ENCODE assay signal across 11 cellular contexts in the genomic region with DNA sequence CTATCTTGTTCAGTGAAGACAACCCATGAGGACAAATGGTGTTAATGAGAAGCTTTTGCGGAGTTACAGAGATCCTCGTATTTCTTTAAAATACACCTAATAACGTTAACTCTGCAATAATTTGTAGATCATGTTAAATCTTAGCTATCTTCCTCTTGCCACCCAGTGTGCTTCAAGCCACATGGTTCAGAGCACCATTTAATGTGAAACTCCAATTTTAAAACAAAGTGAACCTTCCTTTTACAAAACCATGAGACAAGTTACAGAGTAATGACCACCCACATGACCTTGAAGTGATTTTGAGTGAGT. TPM values are rescaled to one million over a fixed set of nuclear protein-coding genes. Genes with fewer than 3 reads are reported as not detected.
A peak's percentile ranks its signal among the peaks of the same experiment; 100 is the strongest.
DNase-seq lines count a peak whose midpoint lies in the region; ATAC-seq and TF ChIP-seq lines count a peak whose summit lies in the region.
"Had no signal": no experiment of that assay in that cellular context is flagged by ENCODE, and none has a peak within 500 bp of the region (broad histone marks: within the 10 kb centered on the region; RNA-seq: fewer than 3 reads in every experiment).

No MANE protein-coding gene starts in this region.

- H3K4me1 Mint-ChIP-seq in activated CD8-positive, alpha-beta T cell treated with anti-CD3 and anti-CD28 coated beads for 36 hours (ENCODE audit: low read depth): peaks cover 3% of the 10 kb centered on the region
- no peaks in the 10 kb centered on the region for H3K4me1 Mint-ChIP-seq in mesothelial cell of epicardium

- H3K9me3 ChIP-seq in BLaER1 (peaks cover 16% of the 10 kb centered on the region), HEK293 (ENCODE audit: control insufficient read depth, insufficient read depth, low read depth, low read length) (no peaks in the 10 kb centered on the region; the same call in 1 of the 2 replicates), MG63 (0 out of 2 replicates have a peak, but pooled peaks cover 3% of the 10 kb centered on the region)
- H3K9me3 ChIP-seq: BE2C had no signal

- H3K4me2 ChIP-seq in BLaER1: peak overlapping the region; percentile 45; the same call in 1 of the 2 replicates

- H3K36me3 Mint-ChIP-seq in activated CD8-positive, alpha-beta T cell treated with anti-CD3 and anti-CD28 coated beads for 36 hours (ENCODE audit: low read depth): no peaks in the 10 kb centered on the region
- peaks cover 2% of the 10 kb centered on the region for H3K36me3 Mint-ChIP-seq in mesothelial cell of epicardium

- no peak overlapping the region for H3K27ac ChIP-seq in BLaER1
- no peak overlapping the region for H3K27ac ChIP-seq in HEK293 (ENCODE audit: extremely low read depth, low read depth, low read length)

- H4K20me1 ChIP-seq in BLaER1: no peaks in the 10 kb centered on the region

- ATAC-seq in activated CD8-positive, alpha-beta T cell treated with anti-CD3 and anti-CD28 coated beads for 36 hours: peak; percentile 29
- no peak for ATAC-seq in HG03439 (IDR thresholded peaks at IDR 0.05; ENCODE audit: unreplicated experiment)
- ATAC-seq in HG02870 (IDR thresholded peaks at IDR 0.05; ENCODE audit: unreplicated experiment): no peak

- H3K4me3 ChIP-seq in BLaER1 (no peak overlapping the region), HEK293 (ENCODE audit: low read depth, low read length) (no peak overlapping the region), MG63 (no peak overlapping the region)
- H3K4me3 ChIP-seq: lung had no signal

- H3K4me3 Mint-ChIP-seq in activated CD8-positive, alpha-beta T cell treated with anti-CD3 and anti-CD28 coated beads for 36 hours: no peak overlapping the region
- H3K4me3 Mint-ChIP-seq in mesothelial cell of epicardium: no peak overlapping the region

- H3K27me3 ChIP-seq in BLaER1 (no peaks in the 10 kb centered on the region), MG63 (no peaks in the 10 kb centered on the region)

- intact Hi-C loops in activated CD8-positive, alpha-beta T cell treated with anti-CD3 and anti-CD28 coated beads for 36 hours (cut with micrococcal nuclease): no loop called here

- POLR2A ChIA-PET in HEK293 (lab: Yijun Ruan, JAX): no interaction called here
- POLR2A ChIA-PET in activated CD8-positive, alpha-beta T cell treated with anti-CD3 and anti-CD28 coated beads for 36 hours (lab: Charles Lee): interaction anchor here (0.7 kb wide), 1 partner anchor 558 kb away, joined by 3 read pairs; no protein-coding TSS in a partner anchor

- CTCF ChIA-PET in HEK293 (lab: Yijun Ruan, JAX): interaction anchor here (0.5 to 5.2 kb wide), 31 partner anchors 9 to 1933 kb away, joined by 3 to 41 read pairs (median 4); no protein-coding TSS in a partner anchor
- CTCF ChIA-PET in activated CD8-positive, alpha-beta T cell treated with anti-CD3 and anti-CD28 coated beads for 36 hours (lab: Charles Lee): interaction anchor here (0.6 to 2.8 kb wide), 23 partner anchors 8 to 465 kb away, joined by 3 to 27 read pairs (median 3); a partner anchor contains a TSS

- H3K27me3 Mint-ChIP-seq in activated CD8-positive, alpha-beta T cell treated with anti-CD3 and anti-CD28 coated beads for 36 hours: peaks cover 5% of the 10 kb centered on the region
- peaks cover 12% of the 10 kb centered on the region for H3K27me3 Mint-ChIP-seq in mesothelial cell of epicardium (ENCODE audit: low read depth)

- H3K36me3 ChIP-seq in BLaER1 (no peaks in the 10 kb centered on the region), HEK293 (ENCODE audit: control insufficient read depth in 2 of 2, insufficient read depth in 1 of 2, low read length in 2 of 2) (no peaks in the 10 kb centered on the region), MG63 (no peaks in the 10 kb centered on the region)
- H3K36me3 ChIP-seq: BE2C had no signal

- no peak for DNase-seq in activated CD8-positive, alpha-beta T cell treated with anti-CD3 and anti-CD28 coated beads for 36 hours
- DNase-seq in mesothelial cell of epicardium (ENCODE audit: low spot score in 2 of 2, unreplicated experiment in 2 of 2) (no peak), MG63 (no peak), NCI-H510A treated with DMSO at 0.1 percent for 48 hours (lab: John Stamatoyannopoulos, UW) (no peak)

- no peak overlapping the region for H3K9ac ChIP-seq in BLaER1

- no peaks in the 10 kb centered on the region for H3K9me3 Mint-ChIP-seq in activated CD8-positive, alpha-beta T cell treated with anti-CD3 and anti-CD28 coated beads for 36 hours
- peaks cover 7% of the 10 kb centered on the region for H3K9me3 Mint-ChIP-seq in mesothelial cell of epicardium

- H3K4me1 ChIP-seq in BLaER1 (peaks cover 13% of the 10 kb centered on the region; the same call in 1 of the 2 replicates), HEK293 (ENCODE audit: control insufficient read depth, insufficient read depth, low read length) (no peaks in the 10 kb centered on the region)
- H3K4me1 ChIP-seq: BE2C had no signal

- no peak for TF ChIP-seq CTCF in HEK293 (tag by site-specific recombination; IDR thresholded peaks at IDR 0.05)
- peak; percentile 53 for TF ChIP-seq CTCF in activated CD8-positive, alpha-beta T cell treated with anti-CD3 and anti-CD28 coated beads for 36 hours (IDR thresholded peaks at IDR 0.05)
- TF ChIP-seq CTCF in mesothelial cell of epicardium (IDR thresholded peaks at IDR 0.05; ENCODE audit: unreplicated experiment): peak; percentile 36

- no peak overlapping the region for H3K27ac Mint-ChIP-seq in activated CD8-positive, alpha-beta T cell treated with anti-CD3 and anti-CD28 coated beads for 36 hours
- no peak overlapping the region for H3K27ac Mint-ChIP-seq in mesothelial cell of epicardium

TF ChIP-seq in HEK293, 187 proteins besides CTCF, POLR2A, EP300 and RAD21 (continues in another document):
- TF ChIP-seq ZNF660 (tag by site-specific recombination; IDR thresholded peaks at IDR 0.05) (0 out of 2 replicates have a peak, but pooled peaks have one; percentile 0), ZNF211 (tag by site-specific recombination; IDR thresholded peaks at IDR 0.05; ENCODE audit: low read depth) (no peak), ZNF585B (tag by site-specific recombination; IDR thresholded peaks at IDR 0.05) (no peak)
- TF ChIP-seq, protein P1, sequence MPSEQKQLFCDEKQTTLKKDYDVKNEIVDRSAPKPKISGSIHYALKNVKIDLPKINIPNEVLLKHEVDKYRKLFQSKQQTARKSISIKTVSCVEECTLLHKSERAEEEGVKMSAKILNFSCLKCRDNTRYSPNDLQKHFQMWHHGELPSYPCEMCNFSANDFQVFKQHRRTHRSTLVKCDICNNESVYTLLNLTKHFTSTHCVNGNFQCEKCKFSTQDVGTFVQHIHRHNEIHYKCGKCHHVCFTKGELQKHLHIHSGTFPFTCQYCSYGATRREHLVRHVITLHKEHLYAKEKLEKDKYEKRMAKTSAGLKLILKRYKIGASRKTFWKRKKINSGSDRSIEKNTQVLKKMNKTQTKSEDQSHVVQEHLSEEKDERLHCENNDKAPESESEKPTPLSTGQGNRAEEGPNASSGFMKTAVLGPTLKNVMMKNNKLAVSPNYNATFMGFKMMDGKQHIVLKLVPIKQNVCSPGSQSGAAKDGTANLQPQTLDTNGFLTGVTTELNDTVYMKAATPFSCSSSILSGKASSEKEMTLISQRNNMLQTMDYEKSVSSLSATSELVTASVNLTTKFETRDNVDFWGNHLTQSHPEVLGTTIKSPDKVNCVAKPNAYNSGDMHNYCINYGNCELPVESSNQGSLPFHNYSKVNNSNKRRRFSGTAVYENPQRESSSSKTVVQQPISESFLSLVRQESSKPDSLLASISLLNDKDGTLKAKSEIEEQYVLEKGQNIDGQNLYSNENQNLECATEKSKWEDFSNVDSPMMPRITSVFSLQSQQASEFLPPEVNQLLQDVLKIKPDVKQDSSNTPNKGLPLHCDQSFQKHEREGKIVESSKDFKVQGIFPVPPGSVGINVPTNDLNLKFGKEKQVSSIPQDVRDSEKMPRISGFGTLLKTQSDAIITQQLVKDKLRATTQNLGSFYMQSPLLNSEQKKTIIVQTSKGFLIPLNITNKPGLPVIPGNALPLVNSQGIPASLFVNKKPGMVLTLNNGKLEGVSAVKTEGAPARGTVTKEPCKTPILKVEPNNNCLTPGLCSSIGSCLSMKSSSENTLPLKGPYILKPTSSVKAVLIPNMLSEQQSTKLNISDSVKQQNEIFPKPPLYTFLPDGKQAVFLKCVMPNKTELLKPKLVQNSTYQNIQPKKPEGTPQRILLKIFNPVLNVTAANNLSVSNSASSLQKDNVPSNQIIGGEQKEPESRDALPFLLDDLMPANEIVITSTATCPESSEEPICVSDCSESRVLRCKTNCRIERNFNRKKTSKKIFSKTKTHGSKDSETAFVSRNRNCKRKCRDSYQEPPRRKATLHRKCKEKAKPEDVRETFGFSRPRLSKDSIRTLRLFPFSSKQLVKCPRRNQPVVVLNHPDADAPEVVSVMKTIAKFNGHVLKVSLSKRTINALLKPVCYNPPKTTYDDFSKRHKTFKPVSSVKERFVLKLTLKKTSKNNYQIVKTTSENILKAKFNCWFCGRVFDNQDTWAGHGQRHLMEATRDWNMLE (tag by site-specific recombination; conservative IDR thresholded peaks at IDR 0.05; ENCODE audit: low read depth): no peak

RNA-seq across cellular contexts. Expression of a gene that starts 1.7 kb away (rescaled TPM):
- total RNA-seq in activated CD8-positive, alpha-beta T cell treated with anti-CD3 and anti-CD28 coated beads for 36 hours: not detected
- total RNA-seq in mesothelial cell of epicardium: 0.82 to 1.4 TPM (median 0.92 TPM) in 3 replicates
- not detected in 2 replicates for total RNA-seq in MG63 (2014; rRNA removed; shearing (Covaris generic); ENCODE audit: low replicate concordance)
- total RNA-seq: T-helper 2 cell treated with Interferon-gamma antibody and Interleukin-4, amounts not matched to agents 100 ng/mL and 5 ng/mL, for 36 hours had no signal

RNA-seq across cellular contexts. Expression of a gene that starts 13.2 kb away (rescaled TPM):
- total RNA-seq in activated CD8-positive, alpha-beta T cell treated with anti-CD3 and anti-CD28 coated beads for 36 hours: 1 to 10 TPM; 5.2 to 7.5 TPM
- 8.4 to 16.9 TPM (median 8.4 TPM) in 3 replicates for total RNA-seq in mesothelial cell of epicardium
- 7.9 and 12.3 TPM in 2 replicates for total RNA-seq in MG63 (2014; rRNA removed; shearing (Covaris generic); ENCODE audit: low replicate concordance)
